7 cellular contexts compared by ENCODE assay signal in genomic region chr1:81886292-81886691, GRCh38.
DNase-seq lines count a peak whose midpoint lies in the region; FAIRE-seq and TF ChIP-seq lines count a peak whose summit lies in the region.
"Not testable (repeated sequence)": the region's sequence is repeated elsewhere in the genome, so short reads cannot be mapped to it uniquely, and the experiment has no call there.

No MANE protein-coding gene starts in this region.

- DNase-seq in LNCaP clone FGC (ENCODE audit: low read depth) (peak; percentile 31), colonic mucosa (peak; percentile 37), kidney (peak; percentile 4), small intestine (peak; percentile 36), transverse colon (peak; percentile 26)
- DNase-seq in mesothelial cell of epicardium (ENCODE audit: low spot score in 2 of 2, unreplicated experiment in 2 of 2), result not testable (repeated sequence)

- H3K36me3 ChIP-seq in colonic mucosa; kidney (ENCODE audit: control insufficient read depth in 1 of 2, insufficient read depth in 2 of 2, low read length in 2 of 2); small intestine (ENCODE audit: control insufficient read depth in 2 of 2, insufficient read depth in 2 of 2, low read length in 2 of 2); transverse colon: not testable (repeated sequence)

- in situ Hi-C loops in transverse colon (cut with MboI; ENCODE audit: low pct_ligation_motif_present in 1 of 4, low pct_unique_long_range_greater_than_20kb in 1 of 4, low sequenced_read_pairs in 3 of 4), result not testable (repeated sequence)

- H3K9me3 Mint-ChIP-seq in mesothelial cell of epicardium, result not testable (repeated sequence)

- not testable (repeated sequence) for TF ChIP-seq POLR2A in transverse colon (IDR thresholded peaks at IDR 0.05)

- H3K4me3 ChIP-seq in LNCaP clone FGC (ENCODE audit: low read depth, low read length); colonic mucosa; kidney (ENCODE audit: low read length in 2 of 2); small intestine (ENCODE audit: low read depth in 1 of 2, low read length in 2 of 2); transverse colon: not testable (repeated sequence)

- peaks cover 27% of the 10 kb centered on the region for H3K4me1 Mint-ChIP-seq in mesothelial cell of epicardium

- H3K27ac ChIP-seq in VCaP, result peak overlapping the region; percentile 22; the same call in 1 of the 2 replicates
- not testable (repeated sequence) for H3K27ac ChIP-seq in colonic mucosa; kidney (ENCODE audit: low read depth in 2 of 2, low read length in 2 of 2); small intestine (ENCODE audit: low read depth in 1 of 2, low read length in 1 of 2); transverse colon

- H3K27ac Mint-ChIP-seq in mesothelial cell of epicardium, result peak overlapping the region; percentile 61

- not testable (repeated sequence) for H3K9ac ChIP-seq in colonic mucosa (ENCODE audit: low read depth in 2 of 2, low read length in 2 of 2); kidney (ENCODE audit: low read length in 2 of 2)

- not testable (repeated sequence) for H3K4me1 ChIP-seq in colonic mucosa; kidney (ENCODE audit: control insufficient read depth in 1 of 2, insufficient read depth in 1 of 2, low read depth in 1 of 2, low read length in 2 of 2); small intestine (ENCODE audit: control insufficient read depth in 2 of 2, insufficient read depth in 1 of 2, low read depth in 1 of 2, low read length in 1 of 2)
- H3K4me1 ChIP-seq in transverse colon, result peaks cover 0 to 14% (median 1%) of the 10 kb centered on the region in 4 donors

- TF ChIP-seq CTCF in LNCaP clone FGC (IDR thresholded peaks at IDR 0.05; ENCODE audit: control insufficient read depth, extremely low read depth, insufficient read depth); VCaP (conservative IDR thresholded peaks at IDR 0.05); colonic mucosa (IDR thresholded peaks at IDR 0.05); kidney (IDR thresholded peaks at IDR 0.05; ENCODE audit: borderline replicate concordance, extremely low read depth, insufficient read depth); mesothelial cell of epicardium (IDR thresholded peaks at IDR 0.05; ENCODE audit: unreplicated experiment); transverse colon (IDR thresholded peaks at IDR 0.05): not testable (repeated sequence)

- H3K27me3 ChIP-seq in colonic mucosa; small intestine (ENCODE audit: control insufficient read depth in 2 of 2, insufficient read depth in 2 of 2, low read length in 2 of 2); transverse colon: not testable (repeated sequence)

- not testable (repeated sequence) for TF ChIP-seq EP300 in transverse colon (IDR thresholded peaks at IDR 0.05; ENCODE audit: low read depth)

- 18 to 60% (median 33%) methylated on average over 6 of the region's 6 CpGs for WGBS in small intestine, 3 donors
- WGBS in transverse colon (ENCODE audit: low coverage in 1 of 2), 2 donors, result 53% methylated on average over 6 of the region's 6 CpGs

- intact Hi-C loops in colonic mucosa (cut with DNase I); kidney (cut with DNase I); transverse colon (cut with DNase I; ENCODE audit: low total_unique reads): not testable (repeated sequence)

- not testable (repeated sequence) for H3K9me3 ChIP-seq in colonic mucosa; kidney (ENCODE audit: control insufficient read depth in 1 of 2, low read length in 2 of 2); small intestine (ENCODE audit: control insufficient read depth, low read depth); transverse colon

- H3K36me3 Mint-ChIP-seq in mesothelial cell of epicardium, result not testable (repeated sequence)

- not testable (repeated sequence) for FAIRE-seq in kidney (lab: Jason Lieb, UNC); small intestine (lab: Jason Lieb, UNC)

- H3K4me3 Mint-ChIP-seq in mesothelial cell of epicardium, result not testable (repeated sequence)

- not testable (repeated sequence) for H3K27me3 Mint-ChIP-seq in mesothelial cell of epicardium (ENCODE audit: low read depth)
